In the genomic region with DNA sequence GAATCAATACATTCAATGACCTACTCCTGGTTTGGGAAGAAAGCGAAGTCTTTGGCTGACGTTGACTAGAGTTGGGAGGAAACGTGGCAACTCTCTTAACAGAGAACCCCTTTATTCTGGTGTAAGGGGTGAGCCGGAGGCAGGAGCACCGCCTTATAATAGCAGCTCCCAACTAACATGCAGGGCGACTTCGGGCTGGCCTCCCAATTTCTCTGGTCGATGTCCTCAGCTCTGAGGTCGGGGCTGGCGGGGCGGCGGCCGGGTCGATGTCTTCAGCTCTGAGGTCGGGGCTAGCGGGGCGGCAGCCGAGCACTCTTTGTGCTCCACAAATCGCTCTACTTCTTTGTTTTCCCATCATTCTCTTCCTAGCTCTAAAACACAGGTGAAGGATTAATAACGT, we compare ENCODE assay signal across 20 cellular contexts.
A peak's percentile ranks its signal among the peaks of the same experiment; 100 is the strongest.
DNase-seq lines count a peak whose midpoint lies in the region; ATAC-seq and TF ChIP-seq lines count a peak whose summit lies in the region.
"Had no signal": no experiment of that assay in that cellular context is flagged by ENCODE, and none has a peak within 500 bp of the region (broad histone marks: within the 10 kb centered on the region; RNA-seq: fewer than 3 reads in every experiment).

No MANE protein-coding gene starts in this region.

- peak; percentile 41 for DNase-seq in cardiac septum (ENCODE audit: low spot score)
- DNase-seq in Right ventricle myocardium inferior (ENCODE audit: missing footprints), result no peak
- peak; percentile 75 for DNase-seq in mesenteric fat pad (ENCODE audit: low spot score)
- peak; percentile 61 for DNase-seq in spleen
- DNase-seq in OCI-M2 (lab: John Stamatoyannopoulos, UW; ENCODE audit: unreplicated experiment), result no peak
- DNase-seq: AML-193; C1 segment of cervical spinal cord; Calu3; MV-4-11; NCI-H1105 treated with DMSO at 0.1 percent for 48 hours; NCI-H2029 treated with DMSO at 0.1 percent for 48 hours; NCI-H345; NCI-H524; NCI-H774; NK-92 treated with Interleukin-12 subunit alpha and Interleukin-12 subunit beta, amount 100 ng/mL, for 24 hours; SHP77 treated with DMSO at 0.1 percent for 48 hours had no signal

- no peak for TF ChIP-seq CTCF in spleen (IDR thresholded peaks at IDR 0.05 in 8 of 11, conservative IDR thresholded peaks at IDR 0.05 in 3 of 11)

- H3K9me3 ChIP-seq in spleen, result no peaks in the 10 kb centered on the region

- no peak overlapping the region for H3K4me3 ChIP-seq in spleen
- H3K4me3 ChIP-seq: SK-N-MC had no signal

- TF ChIP-seq POLR2A in spleen (IDR thresholded peaks at IDR 0.05), result no peak

- ATAC-seq in Right ventricle myocardium inferior, result no peak
- no peak for ATAC-seq in HG03354 (IDR thresholded peaks at IDR 0.05; ENCODE audit: poor library complexity, severe bottlenecking, unreplicated experiment)
- ATAC-seq in GM21390 (IDR thresholded peaks at IDR 0.05; ENCODE audit: unreplicated experiment), result no peak
- ATAC-seq: CD8-positive, alpha-beta T cell had no signal

- no peaks in the 10 kb centered on the region for H3K36me3 ChIP-seq in spleen

- 86 to 94% (median 92%) methylated on average over 20 of the region's 20 CpGs for WGBS in spleen, 5 donors

- H3K4me1 ChIP-seq in spleen, result no peaks in the 10 kb centered on the region

- intact Hi-C loops in cardiac septum (cut with DNase I), result no loop called here
- intact Hi-C loops in Right ventricle myocardium inferior (cut with DNase I), result no loop called here
- intact Hi-C loops in spleen (cut with DNase I; ENCODE audit: low total_unique reads), result no loop called here

- no peaks in the 10 kb centered on the region for H3K27me3 ChIP-seq in spleen (replicated peaks in 1 of 7)

- no peak overlapping the region for H3K27ac ChIP-seq in spleen
- H3K27ac ChIP-seq: SK-N-MC had no signal

Comparison
In these comparisons a context has a peak if more than half of its experiments do, and no peak if none do; other contexts are left out.
1. DNase-seq: peak in cardiac septum (single experiment), mesenteric fat pad (single experiment) and spleen (single experiment); none in Right ventricle myocardium inferior (single experiment) and OCI-M2 (single experiment).